Comparison of ENCODE assay signal across 1 cellular context in the genomic region with DNA sequence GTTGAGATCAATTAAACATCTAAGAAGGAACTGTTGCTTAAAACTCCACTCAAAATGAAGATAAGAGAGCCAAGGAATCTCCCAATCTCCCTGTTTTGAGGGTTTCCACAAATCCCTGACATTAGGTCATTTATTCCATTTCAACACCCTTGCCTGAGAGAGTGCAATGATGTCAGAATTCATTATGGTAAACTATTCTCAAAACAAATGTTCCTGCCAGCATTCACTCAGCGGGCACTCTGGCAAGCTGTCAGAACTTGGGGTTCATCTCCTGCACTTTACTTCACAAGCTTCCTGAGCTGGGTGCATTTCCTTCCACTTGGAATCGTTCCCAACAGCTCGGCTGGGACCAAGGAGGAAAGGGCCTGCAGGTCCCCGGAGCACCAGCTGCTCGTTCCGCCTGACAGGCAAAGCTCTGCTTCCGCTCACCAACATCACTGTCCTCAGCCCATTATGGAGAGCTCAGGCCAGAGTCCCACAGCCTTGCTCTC.
TF ChIP-seq lines count a peak whose summit lies in the region.

No MANE protein-coding gene starts in this region.

TF ChIP-seq in HepG2, 621 proteins besides CTCF, POLR2A, EP300 and RAD21 (continued from another document):
- TF ChIP-seq, protein P1, sequence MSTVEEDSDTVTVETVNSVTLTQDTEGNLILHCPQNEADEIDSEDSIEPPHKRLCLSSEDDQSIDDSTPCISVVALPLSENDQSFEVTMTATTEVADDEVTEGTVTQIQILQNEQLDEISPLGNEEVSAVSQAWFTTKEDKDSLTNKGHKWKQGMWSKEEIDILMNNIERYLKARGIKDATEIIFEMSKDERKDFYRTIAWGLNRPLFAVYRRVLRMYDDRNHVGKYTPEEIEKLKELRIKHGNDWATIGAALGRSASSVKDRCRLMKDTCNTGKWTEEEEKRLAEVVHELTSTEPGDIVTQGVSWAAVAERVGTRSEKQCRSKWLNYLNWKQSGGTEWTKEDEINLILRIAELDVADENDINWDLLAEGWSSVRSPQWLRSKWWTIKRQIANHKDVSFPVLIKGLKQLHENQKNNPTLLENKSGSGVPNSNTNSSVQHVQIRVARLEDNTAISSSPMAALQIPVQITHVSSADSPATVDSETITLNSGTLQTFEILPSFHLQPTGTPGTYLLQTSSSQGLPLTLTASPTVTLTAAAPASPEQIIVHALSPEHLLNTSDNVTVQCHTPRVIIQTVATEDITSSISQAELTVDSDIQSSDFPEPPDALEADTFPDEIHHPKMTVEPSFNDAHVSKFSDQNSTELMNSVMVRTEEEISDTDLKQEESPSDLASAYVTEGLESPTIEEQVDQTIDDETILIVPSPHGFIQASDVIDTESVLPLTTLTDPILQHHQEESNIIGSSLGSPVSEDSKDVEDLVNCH (CRISPR knock-in tag; IDR thresholded peaks at IDR 0.05), result no peak
- TF ChIP-seq ZNF468 (CRISPR knock-in tag; IDR thresholded peaks at IDR 0.05) (no peak), RBM22 (optimal IDR thresholded peaks at IDR 0.05; ENCODE audit: low read length) (no peak), TOE1 (CRISPR knock-in tag; IDR thresholded peaks at IDR 0.05) (no peak), RBM39 (IDR thresholded peaks at IDR 0.05; ENCODE audit: low read depth, low read length, poor library complexity, severe bottlenecking) (no peak)
